In genomic region chr11:2138436-2139117, GRCh38 we compare ENCODE assay signal across 9 cellular contexts. TPM values are rescaled to one million over a fixed set of nuclear protein-coding genes. Genes with fewer than 3 reads are reported as not detected.
DNase-seq lines count a peak whose midpoint lies in the region; ATAC-seq and TF ChIP-seq lines count a peak whose summit lies in the region.
"Had no signal": no experiment of that assay in that cellular context is flagged by ENCODE, and none has a peak within 500 bp of the region (broad histone marks: within the 10 kb centered on the region; RNA-seq: fewer than 3 reads in every experiment).

No MANE protein-coding gene starts in this region.

- no peaks in the 10 kb centered on the region for H3K9me3 ChIP-seq in naive thymus-derived CD4-positive, alpha-beta T cell (ENCODE audit: control insufficient read depth in 2 of 3, low read length in 3 of 3)

- CTCF ChIA-PET in naive thymus-derived CD4-positive, alpha-beta T cell (lab: Charles Lee) = no interaction called here

- H3K27me3 Mint-ChIP-seq in central memory CD8-positive, alpha-beta T cell = peaks cover 79% of the 10 kb centered on the region
- peaks cover 33 to 62% (median 54%) of the 10 kb centered on the region in 5 donors for H3K27me3 Mint-ChIP-seq in naive thymus-derived CD4-positive, alpha-beta T cell

- no peak for ATAC-seq in central memory CD8-positive, alpha-beta T cell (replicated peaks; ENCODE audit: extremely low read depth, poor library complexity, severe bottlenecking)
- ATAC-seq in naive thymus-derived CD4-positive, alpha-beta T cell = no peak
- ATAC-seq in SK-N-SH treated with all-trans-retinoic acid at 6 μM for 48 hours = no peak
- ATAC-seq in HG02885 (IDR thresholded peaks at IDR 0.05; ENCODE audit: poor library complexity, unreplicated experiment) = no peak

- H3K27ac ChIP-seq in ACC112 (ENCODE audit: low read depth, low read length) = no peak overlapping the region
- no peak overlapping the region for H3K27ac ChIP-seq in naive thymus-derived CD4-positive, alpha-beta T cell (ENCODE audit: low read depth, low read length)

- H3K4me1 ChIP-seq in ACC112 (ENCODE audit: control insufficient read depth, insufficient read depth, low read length, unreplicated experiment) = peaks cover 11% of the 10 kb centered on the region
- no peaks in the 10 kb centered on the region for H3K4me1 ChIP-seq in naive thymus-derived CD4-positive, alpha-beta T cell (ENCODE audit: control insufficient read depth in 2 of 2, insufficient read depth in 2 of 2, low read length in 2 of 2)

- H3K4me3 ChIP-seq in ACC112 (ENCODE audit: low read depth, low read length) = peak overlapping the region; percentile 55
- no peak overlapping the region for H3K4me3 ChIP-seq in naive thymus-derived CD4-positive, alpha-beta T cell (ENCODE audit: low read length)

- no peaks in the 10 kb centered on the region for H3K36me3 ChIP-seq in ACC112 (ENCODE audit: insufficient read depth, low read length)
- H3K36me3 ChIP-seq in naive thymus-derived CD4-positive, alpha-beta T cell (ENCODE audit: control insufficient read depth in 2 of 3, insufficient read depth in 3 of 3, low read length in 3 of 3) = no peaks in the 10 kb centered on the region

- intact Hi-C loops in naive thymus-derived CD4-positive, alpha-beta T cell (cut with micrococcal nuclease) = no loop called here

- H3K4me1 Mint-ChIP-seq in central memory CD8-positive, alpha-beta T cell = no peaks in the 10 kb centered on the region
- peaks cover 0 to 16% (median 9%) of the 10 kb centered on the region in 7 donors for H3K4me1 Mint-ChIP-seq in naive thymus-derived CD4-positive, alpha-beta T cell

- H3K27me3 ChIP-seq in ACC112 (ENCODE audit: insufficient read depth, low read length) = peaks cover 53% of the 10 kb centered on the region
- peaks cover 4 to 8% of the 10 kb centered on the region in 2 donors for H3K27me3 ChIP-seq in naive thymus-derived CD4-positive, alpha-beta T cell (ENCODE audit: control insufficient read depth in 2 of 2, insufficient read depth in 2 of 2, low read length in 2 of 2)

- no peaks in the 10 kb centered on the region for H3K9me3 Mint-ChIP-seq in central memory CD8-positive, alpha-beta T cell
- peaks cover 0 to 3% (median 0%) of the 10 kb centered on the region in 11 donors for H3K9me3 Mint-ChIP-seq in naive thymus-derived CD4-positive, alpha-beta T cell

- POLR2A ChIA-PET in naive thymus-derived CD4-positive, alpha-beta T cell (lab: Charles Lee) = no interaction called here

- no peaks in the 10 kb centered on the region for H3K79me2 ChIP-seq in ACC112 (ENCODE audit: control insufficient read depth, insufficient read depth, low read length, unreplicated experiment)

- peaks cover 8% of the 10 kb centered on the region for H3K36me3 Mint-ChIP-seq in central memory CD8-positive, alpha-beta T cell (ENCODE audit: insufficient read depth)
- H3K36me3 Mint-ChIP-seq in naive thymus-derived CD4-positive, alpha-beta T cell = peaks cover 0 to 2% (median 0%) of the 10 kb centered on the region in 5 donors

- peak overlapping the region; percentile 62 for H3K27ac Mint-ChIP-seq in central memory CD8-positive, alpha-beta T cell (ENCODE audit: low read depth)
- H3K27ac Mint-ChIP-seq in naive thymus-derived CD4-positive, alpha-beta T cell = no peak overlapping the region

- H2AFZ ChIP-seq in ACC112 (ENCODE audit: low read length, unreplicated experiment) = no peak overlapping the region

- DNase-seq in NCI-H1105 (lab: John Stamatoyannopoulos, UW) = peak; percentile 28
- no peak for DNase-seq in central memory CD8-positive, alpha-beta T cell (ENCODE audit: low spot score in 2 of 2)
- DNase-seq in naive thymus-derived CD4-positive, alpha-beta T cell = no peak
- DNase-seq in putamen (ENCODE audit: low spot score) = no peak
- no peak for DNase-seq in HPDE6-E6E7 (ENCODE audit: extremely low spot score)
- DNase-seq: NCI-H1694 treated with DMSO at 0.1 percent for 48 hours had no signal

- peak overlapping the region; percentile 75 for H3K4me3 Mint-ChIP-seq in central memory CD8-positive, alpha-beta T cell
- peak overlapping the region; percentile 45 to 90 (median 84) for H3K4me3 Mint-ChIP-seq in naive thymus-derived CD4-positive, alpha-beta T cell

TF ChIP-seq in SK-N-SH treated with all-trans-retinoic acid at 6 μM for 48 hours, 23 proteins besides CTCF, POLR2A, EP300 and RAD21:
- no peak for TF ChIP-seq ISL1 (CRISPR knock-in tag; IDR thresholded peaks at IDR 0.05)
- no peak for TF ChIP-seq CSDC2 (CRISPR knock-in tag; IDR thresholded peaks at IDR 0.05)
- TF ChIP-seq ARNTL (CRISPR knock-in tag; IDR thresholded peaks at IDR 0.05; ENCODE audit: borderline replicate concordance, low read depth) = no peak
- no peak for TF ChIP-seq TCF4 (CRISPR knock-in tag; IDR thresholded peaks at IDR 0.05; ENCODE audit: borderline replicate concordance)
- no peak for TF ChIP-seq ZFP3 (CRISPR knock-in tag; IDR thresholded peaks at IDR 0.05)
- no peak for TF ChIP-seq SNAI2 (CRISPR knock-in tag; IDR thresholded peaks at IDR 0.05)
- no peak for TF ChIP-seq POU6F1 (CRISPR knock-in tag; IDR thresholded peaks at IDR 0.05; ENCODE audit: borderline replicate concordance, low read depth)
- TF ChIP-seq ZNF70 (CRISPR knock-in tag; IDR thresholded peaks at IDR 0.05) = no peak
- TF ChIP-seq ZNF565 (CRISPR knock-in tag; conservative IDR thresholded peaks at IDR 0.05; ENCODE audit: low read depth) = no peak
- TF ChIP-seq ZNF8 (CRISPR knock-in tag; IDR thresholded peaks at IDR 0.05) = no peak
- TF ChIP-seq, protein P1, sequence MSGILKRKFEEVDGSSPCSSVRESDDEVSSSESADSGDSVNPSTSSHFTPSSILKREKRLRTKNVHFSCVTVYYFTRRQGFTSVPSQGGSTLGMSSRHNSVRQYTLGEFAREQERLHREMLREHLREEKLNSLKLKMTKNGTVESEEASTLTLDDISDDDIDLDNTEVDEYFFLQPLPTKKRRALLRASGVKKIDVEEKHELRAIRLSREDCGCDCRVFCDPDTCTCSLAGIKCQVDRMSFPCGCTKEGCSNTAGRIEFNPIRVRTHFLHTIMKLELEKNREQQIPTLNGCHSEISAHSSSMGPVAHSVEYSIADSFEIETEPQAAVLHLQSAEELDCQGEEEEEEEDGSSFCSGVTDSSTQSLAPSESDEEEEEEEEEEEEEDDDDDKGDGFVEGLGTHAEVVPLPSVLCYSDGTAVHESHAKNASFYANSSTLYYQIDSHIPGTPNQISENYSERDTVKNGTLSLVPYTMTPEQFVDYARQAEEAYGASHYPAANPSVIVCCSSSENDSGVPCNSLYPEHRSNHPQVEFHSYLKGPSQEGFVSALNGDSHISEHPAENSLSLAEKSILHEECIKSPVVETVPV (CRISPR knock-in tag; IDR thresholded peaks at IDR 0.05) = no peak
- no peak for TF ChIP-seq PPARA (CRISPR knock-in tag; IDR thresholded peaks at IDR 0.05; ENCODE audit: borderline replicate concordance)
- no peak for TF ChIP-seq ZC3H10 (CRISPR knock-in tag; IDR thresholded peaks at IDR 0.05)
- no peak for TF ChIP-seq TOX (CRISPR knock-in tag; IDR thresholded peaks at IDR 0.05; ENCODE audit: borderline replicate concordance)
- TF ChIP-seq ESRRG (CRISPR knock-in tag; IDR thresholded peaks at IDR 0.05) = no peak
- TF ChIP-seq, protein P2, sequence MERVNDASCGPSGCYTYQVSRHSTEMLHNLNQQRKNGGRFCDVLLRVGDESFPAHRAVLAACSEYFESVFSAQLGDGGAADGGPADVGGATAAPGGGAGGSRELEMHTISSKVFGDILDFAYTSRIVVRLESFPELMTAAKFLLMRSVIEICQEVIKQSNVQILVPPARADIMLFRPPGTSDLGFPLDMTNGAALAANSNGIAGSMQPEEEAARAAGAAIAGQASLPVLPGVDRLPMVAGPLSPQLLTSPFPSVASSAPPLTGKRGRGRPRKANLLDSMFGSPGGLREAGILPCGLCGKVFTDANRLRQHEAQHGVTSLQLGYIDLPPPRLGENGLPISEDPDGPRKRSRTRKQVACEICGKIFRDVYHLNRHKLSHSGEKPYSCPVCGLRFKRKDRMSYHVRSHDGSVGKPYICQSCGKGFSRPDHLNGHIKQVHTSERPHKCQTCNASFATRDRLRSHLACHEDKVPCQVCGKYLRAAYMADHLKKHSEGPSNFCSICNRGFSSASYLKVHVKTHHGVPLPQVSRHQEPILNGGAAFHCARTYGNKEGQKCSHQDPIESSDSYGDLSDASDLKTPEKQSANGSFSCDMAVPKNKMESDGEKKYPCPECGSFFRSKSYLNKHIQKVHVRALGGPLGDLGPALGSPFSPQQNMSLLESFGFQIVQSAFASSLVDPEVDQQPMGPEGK (CRISPR knock-in tag; IDR thresholded peaks at IDR 0.05; ENCODE audit: borderline replicate concordance) = no peak
- no peak for TF ChIP-seq GLIS3 (CRISPR knock-in tag; IDR thresholded peaks at IDR 0.05)

RNA-seq across cellular contexts. Expression of gene IGF2, which starts 0.6 kb away (rescaled TPM):
- under 1 TPM in 1 of 5 experiments, not detected in 4; 0.36 TPM for total RNA-seq in naive thymus-derived CD4-positive, alpha-beta T cell
- polyA plus RNA-seq in naive thymus-derived CD4-positive, alpha-beta T cell = not detected

RNA-seq across cellular contexts. Expression of gene INS, which starts 22.4 kb away (rescaled TPM):
- not detected for total RNA-seq in naive thymus-derived CD4-positive, alpha-beta T cell
- polyA plus RNA-seq in naive thymus-derived CD4-positive, alpha-beta T cell = not detected

RNA-seq across cellular contexts. Expression of gene TH, which starts 33.0 kb away (rescaled TPM):
- not detected for total RNA-seq in naive thymus-derived CD4-positive, alpha-beta T cell
- not detected for polyA plus RNA-seq in naive thymus-derived CD4-positive, alpha-beta T cell
